In the genomic region with DNA sequence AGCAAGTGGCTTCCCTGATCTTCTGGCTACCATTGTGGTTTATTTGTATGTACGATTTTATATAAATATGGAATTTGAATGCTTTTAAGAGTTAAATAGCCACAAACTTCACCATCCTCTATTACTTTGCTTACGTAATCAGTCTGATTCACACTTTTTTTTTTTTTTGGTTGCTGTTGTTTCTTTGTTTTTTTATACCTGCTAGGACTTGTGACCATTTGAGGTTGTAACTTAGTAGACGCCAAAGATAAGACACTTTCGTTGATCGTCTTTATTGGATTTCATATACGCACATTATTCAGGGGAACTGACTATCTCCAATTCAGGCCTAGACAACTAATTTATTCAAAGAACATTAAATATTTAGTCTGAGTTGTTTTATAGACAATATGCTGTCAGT, we compare ENCODE assay signal across 27 cellular contexts.
"Had no signal": no experiment of that assay in that cellular context is flagged by ENCODE, and none has a peak within 500 bp of the region (broad histone marks: within the 10 kb centered on the region; RNA-seq: fewer than 3 reads in every experiment).

No MANE protein-coding gene starts in this region.

- H3K27ac ChIP-seq: ascending aorta had no signal

- H3K4me3 ChIP-seq: ascending aorta had no signal

- ATAC-seq: activated CD4-positive, alpha-beta T cell treated with anti-CD3 and anti-CD28 coated beads for 36 hours; activated CD8-positive, alpha-beta memory T cell treated with anti-CD3 and anti-CD28 coated beads, Interleukin-2, amount 10 ng/mL, durations not matched to agents 7 days and 5 days; activated CD8-positive, alpha-beta T cell treated with anti-CD3 and anti-CD28 coated beads, Interleukin-2, amount 10 ng/mL, durations not matched to agents 7 days and 5 days; activated naive CD4-positive, alpha-beta T cell treated with anti-CD3 and anti-CD28 coated beads, Interleukin-2, amount 50 U/mL, for 72 hours; activated T-cell treated with anti-CD3 and anti-CD28 coated beads, Interleukin-2, amount 50 U/mL, for 72 hours; effector memory CD8-positive, alpha-beta T cell; esophagus mucosa had no signal

- DNase-seq: activated CD4-positive, alpha-beta memory T cell treated with anti-CD3 and anti-CD28 coated beads for 36 hours; activated CD4-positive, alpha-beta T cell treated with anti-CD3 and anti-CD28 coated beads for 36 hours; activated CD4-positive, alpha-beta T cell treated with anti-CD3 and anti-CD28 coated beads, Interleukin-2, amount 10 ng/mL, durations not matched to agents 24 days and 14 days; activated CD4-positive, CD25-positive, alpha-beta regulatory T cell; activated CD4-positive, CD25-positive, alpha-beta regulatory T cell treated with anti-CD3 and anti-CD28 coated beads, Interleukin-2, amount 50 U/mL, for 72 hours; activated CD8-positive, alpha-beta memory T cell treated with anti-CD3 and anti-CD28 coated beads, Interleukin-2, amount 10 ng/mL, durations not matched to agents 7 days and 5 days; activated CD8-positive, alpha-beta memory T cell treated with anti-CD3 and anti-CD28 coated beads, Interleukin-2, amount 50 U/mL, for 48 hours; activated CD8-positive, alpha-beta T cell treated with anti-CD3 and anti-CD28 coated beads, Interleukin-2, amount 10 ng/mL, durations not matched to agents 7 days and 5 days; activated gamma-delta T cell; activated naive CD4-positive, alpha-beta T cell; activated naive CD4-positive, alpha-beta T cell treated with anti-CD3 and anti-CD28 coated beads, Interleukin-2, amount 10 ng/mL, durations not matched to agents 7 days and 5 days; activated naive CD8-positive, alpha-beta T cell treated with anti-CD3 and anti-CD28 coated beads, Interleukin-2, amount 10 ng/mL, durations not matched to agents 7 days and 5 days; activated T-cell treated with anti-CD3 and anti-CD28 coated beads for 4 hours; activated T-cell treated with anti-CD3 and anti-CD28 coated beads, Interleukin-2, amount 50 U/mL, for 24 hours; activated T-cell treated with anti-CD3 and anti-CD28 coated beads, Interleukin-2, amount 50 U/mL, for 72 hours; caudate nucleus; cortex of kidney; dermis blood vessel endothelial cell; effector CD4-positive, alpha-beta T cell; effector memory CD8-positive, alpha-beta T cell; foreskin fibroblast; head of caudate nucleus; hippocampal formation; T-helper 2 cell had no signal
